ENCODE assay signal across 10 cellular contexts in the genomic region with DNA sequence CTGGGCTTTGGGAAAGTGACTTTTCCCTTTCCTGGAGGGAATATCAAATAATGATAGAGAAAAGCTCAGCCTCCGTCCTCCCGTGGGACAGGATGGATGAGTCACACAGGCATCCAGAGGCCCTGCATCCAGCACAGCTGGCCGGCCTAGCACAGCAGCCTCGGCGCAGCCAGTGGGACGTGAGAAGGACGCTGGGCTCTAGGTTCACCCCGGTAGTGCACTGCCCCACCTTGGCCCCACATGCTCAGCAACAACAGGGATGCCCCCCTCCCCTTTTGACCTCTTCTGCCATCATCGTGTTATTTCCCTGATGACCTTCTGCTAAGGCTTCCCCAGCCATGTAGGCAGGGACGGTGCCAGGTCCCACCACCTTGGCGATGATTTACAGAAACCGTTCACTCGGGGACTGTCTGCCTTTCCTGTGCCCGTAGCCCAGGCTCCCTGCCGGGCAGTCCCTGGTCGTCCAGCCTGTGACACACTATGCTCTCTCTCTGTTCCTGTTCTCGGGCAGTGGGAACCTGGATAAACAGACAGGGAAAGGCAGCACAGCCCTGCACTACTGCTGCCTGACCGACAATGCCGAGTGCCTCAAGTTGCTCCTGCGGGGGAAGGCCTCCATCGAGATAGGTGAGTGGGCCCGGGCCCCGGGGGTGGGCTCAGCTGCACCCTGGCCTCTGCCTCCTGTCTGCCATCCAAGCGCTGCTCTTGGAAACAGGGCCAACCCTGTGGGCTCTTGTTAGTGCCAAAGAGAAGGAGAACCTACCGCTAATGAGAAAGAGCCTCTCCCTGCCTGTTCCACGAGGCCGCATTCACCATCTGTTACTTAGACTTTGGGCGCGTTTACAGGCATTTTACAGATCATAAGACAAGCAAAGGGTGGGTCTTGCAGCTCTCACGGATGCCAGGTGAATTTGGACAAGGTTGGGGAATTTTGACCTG. TPM values are rescaled to one million over a fixed set of nuclear protein-coding genes. Genes with fewer than 3 reads are reported as not detected.
DNase-seq lines count a peak whose midpoint lies in the region; ATAC-seq and TF ChIP-seq lines count a peak whose summit lies in the region.
"Had no signal": no experiment of that assay in that cellular context is flagged by ENCODE, and none has a peak within 500 bp of the region (broad histone marks: within the 10 kb centered on the region; RNA-seq: fewer than 3 reads in every experiment).

No MANE protein-coding gene starts in this region.

- ATAC-seq in Right ventricle myocardium inferior (peak; percentile 85), right lobe of liver (peak; percentile 31 to 86 (median 64)), HG03469 (IDR thresholded peaks at IDR 0.05; ENCODE audit: unreplicated experiment) (no peak), HG03280 (IDR thresholded peaks at IDR 0.05; ENCODE audit: unreplicated experiment) (no peak)

- H3K4me1 ChIP-seq in right lobe of liver, result peaks cover 0 to 3% (median 0%) of the 10 kb centered on the region in 4 donors

- no peaks in the 10 kb centered on the region for H3K36me3 ChIP-seq in right lobe of liver
- H3K36me3 ChIP-seq: neutrophil had no signal

- TF ChIP-seq CTCF in choroid plexus epithelial cell (conservative IDR thresholded peaks at IDR 0.05; ENCODE audit: low read depth, low read length) (no peak), right lobe of liver (IDR thresholded peaks at IDR 0.05) (no peak)

- intact Hi-C loops in Right ventricle myocardium inferior (cut with DNase I) (loop anchor here (10.0 kb wide), 1 partner anchor 234 kb away; no protein-coding TSS in a partner anchor), cardiac septum (cut with DNase I) (loop anchor here (5.0 kb wide), 1 partner anchor 236 kb away; no protein-coding TSS in a partner anchor), right lobe of liver (cut with DNase I) (loop anchor here in 1 of 2 donors (10.0 kb wide), 1 partner anchor 234 kb away; no protein-coding TSS in a partner anchor)

- H3K4me3 ChIP-seq in choroid plexus epithelial cell (ENCODE audit: low read depth, low read length) (no peak overlapping the region), right lobe of liver (no peak overlapping the region)

- no peak overlapping the region for H3K27ac ChIP-seq in right lobe of liver
- H3K27ac ChIP-seq: neutrophil had no signal

- H3K27me3 ChIP-seq in right lobe of liver, result no peaks in the 10 kb centered on the region
- H3K27me3 ChIP-seq: neutrophil had no signal

- H3K9me3 ChIP-seq in right lobe of liver, result no peaks in the 10 kb centered on the region
- H3K9me3 ChIP-seq: neutrophil had no signal

- DNase-seq in Right ventricle myocardium inferior (ENCODE audit: missing footprints), result peak; percentile 88
- DNase-seq in cardiac septum (ENCODE audit: low spot score), result no peak
- peak; percentile 84 for DNase-seq in choroid plexus epithelial cell (ENCODE audit: low read depth)
- no peak for DNase-seq in right lobe of liver
- no peak for DNase-seq in NCI-H1092 (lab: John Stamatoyannopoulos, UW)
- DNase-seq in NOMO-1 treated with dmso at 0.1 percent for 144 hours (lab: John Stamatoyannopoulos, UW; ENCODE audit: unreplicated experiment), result no peak
- DNase-seq: OCI-M1 had no signal

- WGBS in right lobe of liver (ENCODE audit: insufficient coverage, low coverage, low lambda C conversion rate, missing lambda C conversion rate), result 81% methylated on average over 10 of the region's 30 CpGs

- no peak for TF ChIP-seq POLR2A in right lobe of liver (IDR thresholded peaks at IDR 0.05)

RNA-seq across cellular contexts. Expression of a gene that starts 44.6 kb away (rescaled TPM):
- total RNA-seq in Right ventricle myocardium inferior (93.1 TPM), cardiac septum (160 TPM), right lobe of liver (10 to 100 TPM in 5 of 6 experiments, 1 to 10 TPM in 1; 9.6 to 28.5 (median 20.8) TPM)

RNA-seq across cellular contexts. Expression of a gene that starts 44.8 kb away (rescaled TPM):
- 16.5 TPM for total RNA-seq in Right ventricle myocardium inferior
- 17.1 TPM for total RNA-seq in cardiac septum
- 10 to 100 TPM; 10.6 to 21.2 (median 11.7) TPM for total RNA-seq in right lobe of liver

Comparison
In these comparisons a context has a peak if more than half of its experiments do, and no peak if none do; other contexts are left out.
1. DNase-seq: peak in Right ventricle myocardium inferior (single experiment) and choroid plexus epithelial cell (single experiment); none in cardiac septum (single experiment), right lobe of liver (0 of 3), NCI-H1092 (single experiment) and NOMO-1 treated with dmso at 0.1 percent for 144 hours (single experiment).
2. ATAC-seq: peak in Right ventricle myocardium inferior (single experiment) and right lobe of liver (4 of 4); none in HG03469 (single experiment) and HG03280 (single experiment).